In the genomic region with DNA sequence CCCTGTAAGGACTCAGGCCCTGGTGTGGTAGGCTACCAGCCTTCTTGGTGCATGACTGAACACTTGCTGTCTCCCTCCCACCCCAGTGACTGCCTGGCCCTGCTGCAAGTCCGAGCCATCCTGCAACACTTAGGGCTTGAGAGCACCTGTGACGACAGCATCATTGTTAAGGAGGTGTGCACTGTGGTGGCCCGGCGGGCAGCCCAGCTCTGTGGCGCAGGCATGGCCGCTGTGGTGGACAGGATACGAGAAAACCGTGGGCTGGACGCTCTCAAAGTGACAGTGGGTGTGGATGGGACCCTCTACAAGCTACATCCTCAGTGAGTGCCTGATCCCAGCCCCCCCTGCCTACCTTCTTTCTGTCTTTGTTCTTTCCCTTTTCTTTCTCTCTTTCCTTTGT, we compare ENCODE assay signal across 21 cellular contexts. TPM values are rescaled to one million over a fixed set of nuclear protein-coding genes. Genes with fewer than 3 reads are reported as not detected.
A peak's percentile ranks its signal among the peaks of the same experiment; 100 is the strongest.
DNase-seq lines count a peak whose midpoint lies in the region; ATAC-seq, FAIRE-seq and TF ChIP-seq lines count a peak whose summit lies in the region.
"Had no signal": no experiment of that assay in that cellular context is flagged by ENCODE, and none has a peak within 500 bp of the region (broad histone marks: within the 10 kb centered on the region; RNA-seq: fewer than 3 reads in every experiment).

No MANE protein-coding gene starts in this region.

- H3K27me3 ChIP-seq in cardiac muscle cell (no peaks in the 10 kb centered on the region), astrocyte (ENCODE audit: insufficient read depth, low read length) (no peaks in the 10 kb centered on the region), mesenchymal stem cell (ENCODE audit: control insufficient read depth in 1 of 2, insufficient read depth in 1 of 2, low read length in 2 of 2) (no peaks in the 10 kb centered on the region), H9 (ENCODE audit: insufficient read depth, low read length) (no peaks in the 10 kb centered on the region)
- no peaks in the 10 kb centered on the region for H3K27me3 ChIP-seq in effector memory CD4-positive, alpha-beta T cell (replicated peaks; ENCODE audit: control insufficient read depth, insufficient read depth, low read length, poor library complexity, severe bottlenecking)

- H2AFZ ChIP-seq in astrocyte (ENCODE audit: low read depth, low read length), result no peak overlapping the region
- H2AFZ ChIP-seq in mesenchymal stem cell (ENCODE audit: low read depth, low read length), result no peak overlapping the region
- no peak overlapping the region for H2AFZ ChIP-seq in H9 (ENCODE audit: low read length)

- H2BK20ac ChIP-seq in H9 (ENCODE audit: low read depth, low read length, poor library complexity, severe bottlenecking), result no peak overlapping the region

- H3K27me3 Mint-ChIP-seq in astrocyte (ENCODE audit: low read depth, unreplicated experiment) (no peaks in the 10 kb centered on the region), H9 (ENCODE audit: low read depth) (no peaks in the 10 kb centered on the region)

- H3K4ac ChIP-seq in mesenchymal stem cell (ENCODE audit: low read depth in 1 of 2, low read length in 2 of 2) (peak overlapping the region; percentile 40 to 46), H9 (ENCODE audit: low read depth, low read length) (no peak overlapping the region)

- H3K4me1 Mint-ChIP-seq in astrocyte (ENCODE audit: low read depth, unreplicated experiment), result peaks cover 37% of the 10 kb centered on the region
- no peaks in the 10 kb centered on the region for H3K4me1 Mint-ChIP-seq in H9

- H4K91ac ChIP-seq in mesenchymal stem cell (ENCODE audit: low read length) (peak overlapping the region; percentile 57), H9 (ENCODE audit: insufficient read length, low read depth, low read length) (no peak overlapping the region)

- H2AK5ac ChIP-seq in mesenchymal stem cell (ENCODE audit: low read length, severe bottlenecking) (no peak overlapping the region), H9 (ENCODE audit: insufficient read length, low read length) (no peak overlapping the region)

- H3K36me3 Mint-ChIP-seq in astrocyte (ENCODE audit: low read depth, unreplicated experiment) (peaks cover 48% of the 10 kb centered on the region), H9 (ENCODE audit: insufficient read depth in 1 of 3, low read depth in 3 of 3) (peaks cover 68 to 100% (median 97%) of the 10 kb centered on the region in 3 experiments)

- no peak overlapping the region for H3T11ph ChIP-seq in H9 (ENCODE audit: low read length)

- no peaks in the 10 kb centered on the region for H4K20me1 ChIP-seq in astrocyte (ENCODE audit: insufficient read depth, low read length)
- no peaks in the 10 kb centered on the region for H4K20me1 ChIP-seq in H9 (ENCODE audit: control insufficient read depth, insufficient read depth, insufficient read length)

- H3K23ac ChIP-seq in mesenchymal stem cell (ENCODE audit: low read length in 2 of 2) (no peak overlapping the region), H9 (ENCODE audit: insufficient read length, low read depth, low read length) (no peak overlapping the region)

- WGBS in mesenchymal stem cell, result 96% methylated on average over 9 of the region's 9 CpGs
- WGBS in H9 (ENCODE audit: extremely low coverage, insufficient read length, low lambda C conversion rate), result no CpG with 5 or more reads among the region's 9 CpGs

- H3K4me3 Mint-ChIP-seq in astrocyte (ENCODE audit: unreplicated experiment) (no peak overlapping the region), H9 (no peak overlapping the region)

- TF ChIP-seq CTCF in cardiac muscle cell (IDR thresholded peaks at IDR 0.05; ENCODE audit: low read depth, low read length) (no peak), astrocyte (IDR thresholded peaks at IDR 0.05; ENCODE audit: insufficient read depth, low read depth, low read length) (no peak), H9 (conservative IDR thresholded peaks at IDR 0.05) (no peak)

- no peaks in the 10 kb centered on the region for H3K79me2 ChIP-seq in astrocyte (ENCODE audit: insufficient read depth, low read length)
- H3K79me2 ChIP-seq in H9 (ENCODE audit: insufficient read depth, low read length), result no peaks in the 10 kb centered on the region

- H3K9me3 ChIP-seq in cardiac muscle cell (ENCODE audit: low read depth), result no peaks in the 10 kb centered on the region
- H3K9me3 ChIP-seq in astrocyte (ENCODE audit: insufficient read depth, low read depth, low read length), result no peaks in the 10 kb centered on the region
- H3K9me3 ChIP-seq in mesenchymal stem cell (ENCODE audit: control insufficient read depth, low read length), result no peaks in the 10 kb centered on the region
- H3K9me3 ChIP-seq in effector memory CD4-positive, alpha-beta T cell (ENCODE audit: control insufficient read depth, low read length), result no peaks in the 10 kb centered on the region
- H3K9me3 ChIP-seq in H9 (ENCODE audit: control insufficient read depth, low read depth, low read length), result no peaks in the 10 kb centered on the region

- H3K9ac ChIP-seq in astrocyte (ENCODE audit: low read length) (no peak overlapping the region), mesenchymal stem cell (ENCODE audit: low read length) (no peak overlapping the region), H9 (ENCODE audit: extremely low read depth, insufficient read length, low read length) (no peak overlapping the region)

- no peak overlapping the region for H4K5ac ChIP-seq in H9 (ENCODE audit: insufficient read length, low read depth, low read length)

- no peak overlapping the region for H3K56ac ChIP-seq in H9 (ENCODE audit: insufficient read length, low read depth, low read length)

- H2BK5ac ChIP-seq in mesenchymal stem cell (ENCODE audit: low read depth, low read length, poor library complexity, severe bottlenecking) (no peak overlapping the region), H9 (ENCODE audit: insufficient read length, low read length) (no peak overlapping the region)

- H3K4me3 ChIP-seq in cardiac muscle cell, result no peak overlapping the region
- H3K4me3 ChIP-seq in astrocyte (ENCODE audit: insufficient read depth, low read depth, low read length), result no peak overlapping the region
- H3K4me3 ChIP-seq in mesenchymal stem cell (ENCODE audit: insufficient read depth in 1 of 2, low read depth in 1 of 2, low read length in 2 of 2), result no peak overlapping the region
- H3K4me3 ChIP-seq in effector memory CD4-positive, alpha-beta T cell (ENCODE audit: insufficient read depth, low read depth, low read length, poor library complexity, severe bottlenecking), result no peak overlapping the region

- no peak for FAIRE-seq in astrocyte (lab: Jason Lieb, UNC)
- peak; percentile 90 for FAIRE-seq in urothelium cell line (lab: Jason Lieb, UNC)
- FAIRE-seq: GM18507, H54 had no signal

- H3K4me1 ChIP-seq in cardiac muscle cell (ENCODE audit: low read depth) (no peaks in the 10 kb centered on the region), astrocyte (ENCODE audit: insufficient read depth, low read length) (peaks cover 24% of the 10 kb centered on the region), mesenchymal stem cell (ENCODE audit: control insufficient read depth, insufficient read depth, low read depth, low read length) (peaks cover 4% of the 10 kb centered on the region), H9 (ENCODE audit: insufficient read depth, low read length) (no peaks in the 10 kb centered on the region)
- H3K4me1 ChIP-seq in effector memory CD4-positive, alpha-beta T cell (ENCODE audit: control insufficient read depth, insufficient read depth, low read length, poor library complexity, severe bottlenecking), result no peaks in the 10 kb centered on the region

- H2BK120ac ChIP-seq in mesenchymal stem cell (ENCODE audit: low read depth, low read length), result peak overlapping the region; percentile 57
- no peak overlapping the region for H2BK120ac ChIP-seq in H9 (ENCODE audit: low read depth, low read length, poor library complexity, severe bottlenecking)

- peaks cover 1% of the 10 kb centered on the region for H3K9me3 Mint-ChIP-seq in astrocyte (ENCODE audit: unreplicated experiment)
- no peaks in the 10 kb centered on the region; a peak in 1 of 5 replicates for H3K9me3 Mint-ChIP-seq in H9

- H3K36me3 ChIP-seq in cardiac muscle cell, result peaks cover 83% of the 10 kb centered on the region
- H3K36me3 ChIP-seq in astrocyte (ENCODE audit: insufficient read depth, low read length), result peaks cover 7% of the 10 kb centered on the region
- peaks cover 15 to 85% of the 10 kb centered on the region in 2 experiments for H3K36me3 ChIP-seq in mesenchymal stem cell (ENCODE audit: control insufficient read depth in 1 of 2, insufficient read depth in 2 of 2, low read depth in 1 of 2, low read length in 2 of 2)
- H3K36me3 ChIP-seq in effector memory CD4-positive, alpha-beta T cell (ENCODE audit: control insufficient read depth, insufficient read depth, low read length), result peaks cover 44% of the 10 kb centered on the region

- H3K79me1 ChIP-seq in mesenchymal stem cell (replicated peaks; ENCODE audit: low read length, poor library complexity, severe bottlenecking) (no peaks in the 10 kb centered on the region), H9 (ENCODE audit: insufficient read depth, low read depth, low read length, poor library complexity, severe bottlenecking) (no peaks in the 10 kb centered on the region)

- H4K8ac ChIP-seq in mesenchymal stem cell (ENCODE audit: low read length), result peak overlapping the region; percentile 66
- H4K8ac ChIP-seq in H9 (replicated peaks; ENCODE audit: insufficient read length, low read depth, low read length), result no peak overlapping the region

- H3K4me2 ChIP-seq in astrocyte (ENCODE audit: low read length) (no peak overlapping the region), mesenchymal stem cell (ENCODE audit: low read length, poor library complexity, severe bottlenecking) (no peak overlapping the region), H9 (ENCODE audit: insufficient read depth, insufficient read length, low read length) (no peak overlapping the region)

- H3K27ac ChIP-seq in cardiac muscle cell (peak overlapping the region; percentile 17), astrocyte (ENCODE audit: low read depth, low read length) (no peak overlapping the region), mesenchymal stem cell (ENCODE audit: low read length, poor library complexity, severe bottlenecking) (no peak overlapping the region), H9 (ENCODE audit: insufficient read length, low read depth, low read length) (no peak overlapping the region)
- H3K27ac ChIP-seq in effector memory CD4-positive, alpha-beta T cell (ENCODE audit: insufficient read depth, low read length, poor library complexity, severe bottlenecking), result no peak overlapping the region

- peak overlapping the region in 1 of 2 experiments; percentile 29 for H2BK12ac ChIP-seq in mesenchymal stem cell (ENCODE audit: low read length in 2 of 2)
- no peak overlapping the region for H2BK12ac ChIP-seq in H9 (ENCODE audit: insufficient read length, low read depth, low read length)

- DNase-seq in cardiac muscle cell (ENCODE audit: low read depth in 1 of 2, low spot score in 1 of 2) (no peak), Right ventricle myocardium superior (no peak), astrocyte (ENCODE audit: low read depth) (no peak), mesenchymal stem cell (no peak), urothelium cell line (ENCODE audit: low spot score) (no peak), H9 (no peak), NCI-H1048 (lab: John Stamatoyannopoulos, UW) (no peak)
- no peak for DNase-seq in effector memory CD4-positive, alpha-beta T cell
- DNase-seq: 8988T, DMS153, DND-41, KBM-7, MV-4-11, NCI-H2029 treated with DMSO at 0.1 percent for 48 hours, NCI-H2227 treated with DMSO at 0.1 percent for 48 hours, NCI-H510A, NCI-H69 had no signal

- intact Hi-C loops in Right ventricle myocardium superior (cut with DNase I), result no loop called here

- peak overlapping the region in 1 of 2 experiments; percentile 61 for H3K18ac ChIP-seq in mesenchymal stem cell (ENCODE audit: low read depth in 1 of 2, low read length in 2 of 2)
- no peak overlapping the region for H3K18ac ChIP-seq in H9 (ENCODE audit: insufficient read length, low read depth, low read length)

- no peaks in the 10 kb centered on the region for H3K23me2 ChIP-seq in H9 (ENCODE audit: insufficient read length, low read depth, low read length, poor library complexity, severe bottlenecking)

- H3K27ac Mint-ChIP-seq in astrocyte (ENCODE audit: unreplicated experiment) (peak overlapping the region; percentile 63), H9 (0 out of 7 replicates have a peak overlapping the region, but pooled peaks of 1 of the 3 experiments have one; percentile 61)

- H3K14ac ChIP-seq in mesenchymal stem cell (ENCODE audit: low read length in 2 of 2) (peak overlapping the region in 1 of 2 experiments; percentile 53), H9 (ENCODE audit: insufficient read depth, low read length) (no peak overlapping the region)

- no peak for ATAC-seq in Right ventricle myocardium superior (ENCODE audit: poor library complexity)
- ATAC-seq: Panc1, SK-N-SH treated with all-trans-retinoic acid at 6 μM for 48 hours had no signal

- peak overlapping the region; percentile 57 for H2BK15ac ChIP-seq in mesenchymal stem cell (ENCODE audit: low read depth, poor library complexity, severe bottlenecking)
- no peak overlapping the region for H2BK15ac ChIP-seq in H9 (ENCODE audit: low read depth, low read length)

RNA-seq across cellular contexts. Expression of a gene that starts 55.2 kb away (rescaled TPM):
- 109 and 127 TPM in 2 replicates for total RNA-seq in cardiac muscle cell
- polyA plus RNA-seq in cardiac muscle cell, result 77.3 and 94.6 TPM in 2 replicates
- 4.1 TPM for total RNA-seq in Right ventricle myocardium superior
- 46.2 and 46.7 TPM in 2 replicates for total RNA-seq in astrocyte
- 12.1 TPM for polyA plus RNA-seq in mesenchymal stem cell (2013, experiment 1 of 2)
- polyA plus RNA-seq in mesenchymal stem cell (2013, experiment 2 of 2), result 11.3 TPM
- total RNA-seq in H9 (2021), result 51.3 and 54.3 TPM in 2 replicates
